18 cellular contexts compared by ENCODE assay signal in genomic region chr7:44313621-44314031, GRCh38. TPM values are rescaled to one million over a fixed set of nuclear protein-coding genes. Genes with fewer than 3 reads are reported as not detected.
"Had no signal": no experiment of that assay in that cellular context is flagged by ENCODE, and none has a peak within 500 bp of the region (broad histone marks: within the 10 kb centered on the region; RNA-seq: fewer than 3 reads in every experiment).

No MANE protein-coding gene starts in this region.

- H3K36me3 ChIP-seq: colonic mucosa, gastroesophageal sphincter, lower lobe of right lung, thoracic aorta had no signal

- H3K27ac ChIP-seq: colonic mucosa, gastroesophageal sphincter, lower lobe of right lung, thoracic aorta had no signal

- H3K9me3 ChIP-seq: colonic mucosa, lower lobe of right lung had no signal

- H3K4me3 ChIP-seq: colonic mucosa, gastroesophageal sphincter, lower lobe of right lung, thoracic aorta had no signal

- DNase-seq: activated CD4-positive, alpha-beta T cell treated with anti-CD3 and anti-CD28 coated beads for 48 hours; activated CD8-positive, alpha-beta memory T cell treated with anti-CD3 and anti-CD28 coated beads, Interleukin-2, amount 50 U/mL, for 4 hours; activated naive CD4-positive, alpha-beta T cell treated with anti-CD3 and anti-CD28 coated beads for 36 hours; caudate nucleus; effector CD4-positive, alpha-beta T cell; hippocampal formation; kidney glomerular epithelial cell; lower lobe of right lung; occipital lobe; stimulated activated CD4-positive, alpha-beta T cell treated with anti-CD3 and anti-CD28 coated beads, Interleukin-4, amount 100 ng/mL, for 1 hour; stimulated activated naive CD8-positive, alpha-beta T cell treated with anti-CD3 and anti-CD28 coated beads, Interleukin-15, amount 100 ng/mL, for 72 hours; T-helper 17 cell had no signal

- ATAC-seq: gastroesophageal sphincter; lower lobe of right lung; natural killer cell treated with Interleukin-12 subunit alpha and Interleukin-12 subunit beta and Interleukin-15 and Interleukin-18, amount 100 ng/mL, for 72 hours; stimulated activated naive CD8-positive, alpha-beta T cell treated with anti-CD3 and anti-CD28 coated beads, Interleukin-15, amount 100 ng/mL, for 72 hours; T-helper 17 cell; WTC11 had no signal

- H3K27me3 ChIP-seq: colonic mucosa had no signal

RNA-seq across cellular contexts. Expression of gene CAMK2B, which starts 11.8 kb away (rescaled TPM):
- total RNA-seq: mononuclear cell had no signal
